ENCODE assay signal across 13 cellular contexts in genomic region chr6:113967777-113968176, GRCh38. TPM values are rescaled to one million over a fixed set of nuclear protein-coding genes. Genes with fewer than 3 reads are reported as not detected.
A peak's percentile ranks its signal among the peaks of the same experiment; 100 is the strongest.
DNase-seq lines count a peak whose midpoint lies in the region; ATAC-seq and TF ChIP-seq lines count a peak whose summit lies in the region.
"Had no signal": no experiment of that assay in that cellular context is flagged by ENCODE, and none has a peak within 500 bp of the region (broad histone marks: within the 10 kb centered on the region; RNA-seq: fewer than 3 reads in every experiment).

No MANE protein-coding gene starts in this region.

- ATAC-seq in HG02981 (IDR thresholded peaks at IDR 0.05; ENCODE audit: unreplicated experiment) (no peak), GM18861 (IDR thresholded peaks at IDR 0.05; ENCODE audit: unreplicated experiment) (no peak)
- ATAC-seq in activated CD4-positive, CD25-positive, alpha-beta regulatory T cell treated with anti-CD3 and anti-CD28 coated beads, Interleukin-2, amount 50 U/mL, for 24 hours: no peak

- H3K27ac Mint-ChIP-seq in brain (peak overlapping the region in 4 of 5 experiments; percentile 0 to 100 (median 12)), neural crest cell (ENCODE audit: unreplicated experiment) (no peak overlapping the region)

- no peak overlapping the region for H3K9ac ChIP-seq in HUES48 (ENCODE audit: low read depth, low read length)

- DNase-seq in NCI-H82 (lab: John Stamatoyannopoulos, UW) (peak; percentile 57), NCI-H82 treated with DMSO at 0.1 percent for 48 hours (lab: John Stamatoyannopoulos, UW; ENCODE audit: unreplicated experiment) (no peak), neural crest cell (ENCODE audit: low read depth, low spot score) (no peak)
- DNase-seq: amniotic stem cell; NCI-H1417 treated with DMSO at 0.1 percent for 48 hours; NCI-H446 treated with DMSO at 0.1 percent for 48 hours; stimulated activated CD4-positive, alpha-beta T cell treated with anti-CD3 and anti-CD28 coated beads, Interleukin-2, amount 100 ng/mL, for 48 hours; transverse colon had no signal

- H3K4me3 Mint-ChIP-seq in brain: peak overlapping the region; percentile 92 to 98 (median 97)
- H3K4me3 Mint-ChIP-seq in neural crest cell: peak overlapping the region; percentile 98

- H3K36me3 Mint-ChIP-seq in brain (peaks cover 46% of the 10 kb centered on the region), neural crest cell (ENCODE audit: low read depth) (peaks cover 18% of the 10 kb centered on the region)

- H3K27ac ChIP-seq in HUES48 (ENCODE audit: low read depth, low read length): no peak overlapping the region
- H3K27ac ChIP-seq: transverse colon had no signal

- H3K36me3 ChIP-seq in HUES48 (ENCODE audit: control insufficient read depth, insufficient read depth, low read length): no peaks in the 10 kb centered on the region
- H3K36me3 ChIP-seq: transverse colon had no signal

- peaks cover 17% of the 10 kb centered on the region for H3K27me3 Mint-ChIP-seq in brain
- H3K27me3 Mint-ChIP-seq in neural crest cell (ENCODE audit: low read depth): peaks cover 5% of the 10 kb centered on the region

- TF ChIP-seq CTCF in brain (conservative IDR thresholded peaks at IDR 0.05) (no peak), neural crest cell (conservative IDR thresholded peaks at IDR 0.05) (no peak)

- H3K9me3 ChIP-seq in HUES48 (ENCODE audit: control insufficient read depth, insufficient read depth, low read length): no peaks in the 10 kb centered on the region
- H3K9me3 ChIP-seq: transverse colon had no signal

- H3K9me3 Mint-ChIP-seq in brain (peaks cover 0 to 15% (median 5%) of the 10 kb centered on the region in 5 experiments), neural crest cell (peaks cover 8% of the 10 kb centered on the region)

- H3K4me3 ChIP-seq in HUES48 (ENCODE audit: low read depth, low read length): peak overlapping the region; percentile 85
- H3K4me3 ChIP-seq: transverse colon had no signal

- no peaks in the 10 kb centered on the region for H3K27me3 ChIP-seq in HUES48 (ENCODE audit: control insufficient read depth, insufficient read depth, low read length)
- H3K27me3 ChIP-seq: transverse colon had no signal

- peaks cover 36% of the 10 kb centered on the region for H3K4me1 ChIP-seq in HUES48 (ENCODE audit: control insufficient read depth, insufficient read depth, low read length)

- H3K4me1 Mint-ChIP-seq in brain (peaks cover 72% of the 10 kb centered on the region), neural crest cell (peaks cover 43% of the 10 kb centered on the region)

RNA-seq across cellular contexts. Expression of gene HDAC2, which starts 3.2 kb away (rescaled TPM):
- polyA plus RNA-seq in brain (ENCODE audit: insufficient read depth, low read depth, low replicate concordance): 273 TPM
- total RNA-seq in neural crest cell: 304 and 310 TPM in 2 replicates
